8 cellular contexts compared by ENCODE assay signal in genomic region chr1:193059282-193060225, GRCh38. TPM values are rescaled to one million over a fixed set of nuclear protein-coding genes. Genes with fewer than 3 reads are reported as not detected.
DNase-seq lines count a peak whose midpoint lies in the region; ATAC-seq and TF ChIP-seq lines count a peak whose summit lies in the region.

Gene RO60 (plus strand): TSS chr1:193059612. CDS start chr1:193069055, 9,443 bp downstream.
Gene UCHL5 (minus strand): TSS chr1:193059360. CDS start chr1:193059260, 100 bp downstream.

- peak within 1 kb of the TSS; percentile 88 for H3K4me2 ChIP-seq in BLaER1

- H3K4me1 Mint-ChIP-seq in activated CD4-positive, alpha-beta T cell treated with anti-CD3 and anti-CD28 coated beads, Interleukin-2, amount 10 ng/mL, durations not matched to agents 24 days and 14 days = peaks cover 47% of the 10 kb centered on the region

- DNase-seq in NCI-H526 treated with DMSO at 0.1 percent for 48 hours (lab: John Stamatoyannopoulos, UW) (peak; percentile 95), coronary artery (ENCODE audit: low spot score) (peak; percentile 98), left colon (peak; percentile 95 to 98)
- peak; percentile 98 for DNase-seq in activated CD4-positive, alpha-beta T cell treated with anti-CD3 and anti-CD28 coated beads, Interleukin-2, amount 10 ng/mL, durations not matched to agents 24 days and 14 days
- peak; percentile 97 for DNase-seq in stimulated activated CD4-positive, alpha-beta T cell treated with anti-CD3 and anti-CD28 coated beads, Interleukin-1b, Interleukin-23, amount 100 ng/mL, for 48 hours

- peak; percentile 95 for ATAC-seq in GM19324 (IDR thresholded peaks at IDR 0.05; ENCODE audit: low FRiP score, unreplicated experiment)
- ATAC-seq in HG03469 (IDR thresholded peaks at IDR 0.05; ENCODE audit: unreplicated experiment) = peak; percentile 91
- peak; percentile 92 for ATAC-seq in left colon

- H3K4me1 ChIP-seq in BLaER1 = peaks cover 32% of the 10 kb centered on the region

- H3K9ac ChIP-seq in BLaER1 = peak within 1 kb of the TSS; percentile 96

- peaks cover 8% of the 10 kb centered on the region for H3K9me3 ChIP-seq in BLaER1

- no peaks in the 10 kb centered on the region for H3K27me3 ChIP-seq in BLaER1

- intact Hi-C loops in activated CD4-positive, alpha-beta T cell treated with anti-CD3 and anti-CD28 coated beads, Interleukin-2, amount 10 ng/mL, durations not matched to agents 24 days and 14 days (cut with micrococcal nuclease) = loop anchor here (1.0 to 5.0 kb wide), 7 partner anchors 46 to 457 kb away; partner anchors contain the start of genes CDC73 and GLRX2
- intact Hi-C loops in left colon (cut with DNase I, micrococcal nuclease) = loop anchor here in 1 of 2 donors (5.0 kb wide), 1 partner anchor 63 kb away; the partner anchor contains the start of gene CDC73

- H3K36me3 ChIP-seq in BLaER1 = peaks cover 17% of the 10 kb centered on the region

- peak within 1 kb of the TSS; percentile 95 for H3K4me3 ChIP-seq in BLaER1
- peak within 1 kb of the TSS; percentile 94 for H3K4me3 ChIP-seq in coronary artery

- peak within 1 kb of the TSS; percentile 93 for H3K27ac ChIP-seq in BLaER1
- H3K27ac ChIP-seq in coronary artery = peak within 1 kb of the TSS; percentile 96 to 99

- TF ChIP-seq CTCF in coronary artery (IDR thresholded peaks at IDR 0.05) = no peak

- H3K9me3 Mint-ChIP-seq in activated CD4-positive, alpha-beta T cell treated with anti-CD3 and anti-CD28 coated beads, Interleukin-2, amount 10 ng/mL, durations not matched to agents 24 days and 14 days = no peaks in the 10 kb centered on the region

- H3K27me3 Mint-ChIP-seq in activated CD4-positive, alpha-beta T cell treated with anti-CD3 and anti-CD28 coated beads, Interleukin-2, amount 10 ng/mL, durations not matched to agents 24 days and 14 days = no peaks in the 10 kb centered on the region

- peaks cover 37% of the 10 kb centered on the region for H4K20me1 ChIP-seq in BLaER1

- H3K27ac Mint-ChIP-seq in activated CD4-positive, alpha-beta T cell treated with anti-CD3 and anti-CD28 coated beads, Interleukin-2, amount 10 ng/mL, durations not matched to agents 24 days and 14 days = peak within 1 kb of the TSS; percentile 99

- peaks cover 42% of the 10 kb centered on the region for H3K36me3 Mint-ChIP-seq in activated CD4-positive, alpha-beta T cell treated with anti-CD3 and anti-CD28 coated beads, Interleukin-2, amount 10 ng/mL, durations not matched to agents 24 days and 14 days (ENCODE audit: low read depth)

- peak within 1 kb of the TSS; percentile 98 for H3K4me3 Mint-ChIP-seq in activated CD4-positive, alpha-beta T cell treated with anti-CD3 and anti-CD28 coated beads, Interleukin-2, amount 10 ng/mL, durations not matched to agents 24 days and 14 days

RNA-seq across cellular contexts. Expression of gene RO60, which starts in this region (rescaled TPM):
- total RNA-seq in activated CD4-positive, alpha-beta T cell treated with anti-CD3 and anti-CD28 coated beads, Interleukin-2, amount 10 ng/mL, durations not matched to agents 24 days and 14 days = 70.2 and 70.9 TPM in 2 replicates
- total RNA-seq in left colon = 10 to 100 TPM; 36.4 to 47.2 TPM

RNA-seq across cellular contexts. Expression of gene UCHL5, which starts in this region (rescaled TPM):
- 89.2 and 97.2 TPM in 2 replicates for total RNA-seq in activated CD4-positive, alpha-beta T cell treated with anti-CD3 and anti-CD28 coated beads, Interleukin-2, amount 10 ng/mL, durations not matched to agents 24 days and 14 days
- total RNA-seq in left colon = 10 to 100 TPM; 27.5 to 28.2 TPM

Comparison
In these comparisons a context has a peak if more than half of its experiments do, and no peak if none do; other contexts are left out.
1. Peak in every context shown above with its lines: DNase-seq, ATAC-seq, H3K4me3 ChIP-seq and H3K27ac ChIP-seq.